In genomic region chrX:119606508-119607389, GRCh38 we compare ENCODE assay signal across 8 cellular contexts. TPM values are rescaled to one million over a fixed set of nuclear protein-coding genes. Genes with fewer than 3 reads are reported as not detected.
DNase-seq lines count a peak whose midpoint lies in the region; ATAC-seq and TF ChIP-seq lines count a peak whose summit lies in the region.

No MANE protein-coding gene starts in this region.

- ATAC-seq in GM21717 (IDR thresholded peaks at IDR 0.05; ENCODE audit: unreplicated experiment): peak; percentile 5
- ATAC-seq in GM21619 (IDR thresholded peaks at IDR 0.05; ENCODE audit: unreplicated experiment): no peak

- H3K36me3 Mint-ChIP-seq in chondrocyte (ENCODE audit: low read depth): no peaks in the 10 kb centered on the region
- peaks cover 1% of the 10 kb centered on the region for H3K36me3 Mint-ChIP-seq in mesothelial cell of epicardium

- no peaks in the 10 kb centered on the region for H3K27me3 Mint-ChIP-seq in chondrocyte (ENCODE audit: low read depth)
- no peaks in the 10 kb centered on the region for H3K27me3 Mint-ChIP-seq in mesothelial cell of epicardium (ENCODE audit: low read depth)

- H3K4me3 Mint-ChIP-seq in chondrocyte (ENCODE audit: unreplicated experiment) (peak overlapping the region; percentile 81), mesothelial cell of epicardium (peak overlapping the region; percentile 88)

- DNase-seq in GF-D8 (lab: John Stamatoyannopoulos, UW): peak; percentile 78
- DNase-seq in NB4 (ENCODE audit: low read depth): no peak
- no peak for DNase-seq in chondrocyte (ENCODE audit: low spot score)
- no peak for DNase-seq in mesothelial cell of epicardium (ENCODE audit: low spot score in 2 of 2, unreplicated experiment in 2 of 2)
- DNase-seq in NCI-H1105 treated with DMSO at 0.1 percent for 48 hours (lab: John Stamatoyannopoulos, UW): no peak
- no peak for DNase-seq in 8988T

- H3K27ac Mint-ChIP-seq in chondrocyte (ENCODE audit: unreplicated experiment) (peak overlapping the region; percentile 93), mesothelial cell of epicardium (peak overlapping the region; percentile 96)

- H3K4me1 Mint-ChIP-seq in chondrocyte (ENCODE audit: low read depth) (peaks cover 23% of the 10 kb centered on the region), mesothelial cell of epicardium (peaks cover 21% of the 10 kb centered on the region)

- peak overlapping the region; percentile 86 for H3K4me3 ChIP-seq in NB4 (ENCODE audit: low read depth, low read length)

- no peak for TF ChIP-seq CTCF in NB4 (IDR thresholded peaks at IDR 0.05; ENCODE audit: low read depth, low read length)
- no peak for TF ChIP-seq CTCF in chondrocyte (IDR thresholded peaks at IDR 0.05)
- no peak for TF ChIP-seq CTCF in mesothelial cell of epicardium (IDR thresholded peaks at IDR 0.05; ENCODE audit: unreplicated experiment)

- H3K9me3 Mint-ChIP-seq in chondrocyte (ENCODE audit: low read depth) (peaks cover 4% of the 10 kb centered on the region), mesothelial cell of epicardium (peaks cover 10% of the 10 kb centered on the region)

- no peak for TF ChIP-seq POLR2A in NB4 (IDR thresholded peaks at IDR 0.05; ENCODE audit: extremely low read depth, insufficient read length)

RNA-seq across cellular contexts. Expression of gene NKRF, which starts 0.5 kb away (rescaled TPM):
- total RNA-seq in chondrocyte (7.8 to 8.3 TPM (median 8.0 TPM) in 3 replicates), mesothelial cell of epicardium (11.0 to 11.6 TPM (median 11.0 TPM) in 3 replicates)

RNA-seq across cellular contexts. Expression of gene UBE2A, which starts 32.4 kb away (rescaled TPM):
- total RNA-seq in chondrocyte (69.5 to 72.5 TPM (median 71.6 TPM) in 3 replicates), mesothelial cell of epicardium (48.8 to 54.1 TPM (median 50.1 TPM) in 3 replicates)

RNA-seq across cellular contexts. Expression of gene STEEP1, which starts 41.5 kb away (rescaled TPM):
- total RNA-seq in chondrocyte: 17.1 to 20.3 TPM (median 19.2 TPM) in 3 replicates
- total RNA-seq in mesothelial cell of epicardium: 21.6 to 24.9 TPM (median 22.3 TPM) in 3 replicates
